16 cellular contexts compared by ENCODE assay signal in genomic region chr11:64800633-64801464, GRCh38. TPM values are rescaled to one million over a fixed set of nuclear protein-coding genes. Genes with fewer than 3 reads are reported as not detected.
DNase-seq lines count a peak whose midpoint lies in the region; ATAC-seq, FAIRE-seq and TF ChIP-seq lines count a peak whose summit lies in the region.
"Had no signal": no experiment of that assay in that cellular context is flagged by ENCODE, and none has a peak within 500 bp of the region (broad histone marks: within the 10 kb centered on the region; RNA-seq: fewer than 3 reads in every experiment).

No MANE protein-coding gene starts in this region.

- peak overlapping the region; percentile 61 for H3K4me2 ChIP-seq in endothelial cell of umbilical vein (ENCODE audit: insufficient read depth, low read length)
- H3K4me2 ChIP-seq: A549 had no signal

- POLR2A ChIA-PET in endothelial cell of umbilical vein (lab: Charles Lee), result interaction anchor here (0.8 to 1.2 kb wide), 2 partner anchors 9 to 77 kb away, joined by 3 read pairs; no protein-coding TSS in a partner anchor

- H3K27ac ChIP-seq in KOPT-K1 (ENCODE audit: low read depth, low read length, poor library complexity, severe bottlenecking) (peak overlapping the region; percentile 52), endothelial cell of umbilical vein (ENCODE audit: insufficient read depth, low read depth, low read length) (peak overlapping the region; percentile 74), spleen (peak overlapping the region; percentile 59 to 94 (median 85))
- H3K27ac ChIP-seq: parathyroid adenoma, WERI-Rb-1 had no signal

- H3K4me3 ChIP-seq in endothelial cell of umbilical vein (replicated peaks in 1 of 3; ENCODE audit: insufficient read depth in 1 of 3, low read depth in 1 of 3, low read length in 3 of 3), result no peak overlapping the region
- H3K4me3 ChIP-seq in spleen, result peak overlapping the region in 3 of 8 donors; percentile 73 to 95 (median 84)
- H3K4me3 ChIP-seq: A549 had no signal

- no peaks in the 10 kb centered on the region for H3K27me3 ChIP-seq in endothelial cell of umbilical vein (ENCODE audit: control insufficient read depth in 2 of 2, insufficient read depth in 2 of 2, low read length in 2 of 2)
- H3K27me3 ChIP-seq in spleen (replicated peaks in 1 of 7), result no peaks in the 10 kb centered on the region

- H3K4me1 Mint-ChIP-seq in T-helper 1 cell treated with Interleukin-12 subunit alpha and Interleukin-12 subunit beta and Interleukin-4 antibody, amounts not matched to agents 30 μg/mL and 1 μg/mL, for 36 hours (ENCODE audit: low read depth), result peaks cover 12% of the 10 kb centered on the region

- H3K27ac Mint-ChIP-seq in T-helper 1 cell treated with Interleukin-12 subunit alpha and Interleukin-12 subunit beta and Interleukin-4 antibody, amounts not matched to agents 30 μg/mL and 1 μg/mL, for 36 hours, result no peak overlapping the region

- WGBS in spleen, 5 donors, result 49 to 66% (median 65%) methylated on average over 15 to 25 of the region's 25 CpGs

- H3K9ac ChIP-seq in endothelial cell of umbilical vein (replicated peaks; ENCODE audit: extremely low read depth, insufficient read depth, low read length), result peak overlapping the region; percentile 6
- H3K9ac ChIP-seq: parathyroid adenoma had no signal

- H3K36me3 ChIP-seq in KOPT-K1 (ENCODE audit: insufficient read depth, low read length) (peaks cover 52% of the 10 kb centered on the region; the same call in 1 of the 2 replicates), endothelial cell of umbilical vein (ENCODE audit: control insufficient read depth in 2 of 2, extremely low read depth in 1 of 2, insufficient read depth in 2 of 2, low read length in 2 of 2) (peaks cover 2 to 25% of the 10 kb centered on the region in 2 experiments), spleen (peaks cover 0 to 73% (median 40%) of the 10 kb centered on the region in 6 donors)

- no peak for FAIRE-seq in endothelial cell of umbilical vein (lab: Jason Lieb, UNC)
- FAIRE-seq: A549, astrocyte had no signal

- no peak for ATAC-seq in HG02938 (IDR thresholded peaks at IDR 0.05; ENCODE audit: unreplicated experiment)
- ATAC-seq: A549 had no signal

- H3K36me3 Mint-ChIP-seq in T-helper 1 cell treated with Interleukin-12 subunit alpha and Interleukin-12 subunit beta and Interleukin-4 antibody, amounts not matched to agents 30 μg/mL and 1 μg/mL, for 36 hours (ENCODE audit: low read depth), result peaks cover 10% of the 10 kb centered on the region

- BruUV-seq in endothelial cell of umbilical vein (replicated peaks; lab: Mats Ljungman, UMichigan), result no TSS peak

- H3K4me1 ChIP-seq in endothelial cell of umbilical vein (ENCODE audit: control insufficient read depth, extremely low read depth, insufficient read depth, low read length) (peaks cover 36% of the 10 kb centered on the region), spleen (peaks cover 50 to 93% (median 76%) of the 10 kb centered on the region in 6 donors)

- H3K9me3 Mint-ChIP-seq in T-helper 1 cell treated with Interleukin-12 subunit alpha and Interleukin-12 subunit beta and Interleukin-4 antibody, amounts not matched to agents 30 μg/mL and 1 μg/mL, for 36 hours, result no peaks in the 10 kb centered on the region
- H3K9me3 Mint-ChIP-seq: immature natural killer cell had no signal

- TF ChIP-seq POLR2A in endothelial cell of umbilical vein (IDR thresholded peaks at IDR 0.05; ENCODE audit: low read depth, low read length) (no peak), spleen (IDR thresholded peaks at IDR 0.05) (no peak)

- peak overlapping the region; percentile 10 for H3K4me3 Mint-ChIP-seq in T-helper 1 cell treated with Interleukin-12 subunit alpha and Interleukin-12 subunit beta and Interleukin-4 antibody, amounts not matched to agents 30 μg/mL and 1 μg/mL, for 36 hours

- no peak overlapping the region for H2AFZ ChIP-seq in endothelial cell of umbilical vein (ENCODE audit: low read depth, low read length)
- H2AFZ ChIP-seq: parathyroid adenoma had no signal

- H3K79me2 ChIP-seq in endothelial cell of umbilical vein (ENCODE audit: control insufficient read depth, insufficient read depth, low read length), result peaks cover 5% of the 10 kb centered on the region
- H3K79me2 ChIP-seq: parathyroid adenoma had no signal

- no peaks in the 10 kb centered on the region for H3K9me1 ChIP-seq in endothelial cell of umbilical vein (replicated peaks; ENCODE audit: control insufficient read depth, extremely low read depth, insufficient read depth, low read length)

- CTCF ChIA-PET in endothelial cell of umbilical vein (lab: Charles Lee), result interaction anchor here (0.6 to 3.6 kb wide), 9 partner anchors 13 to 500 kb away, joined by 3 to 32 read pairs (median 4); partner anchors contain the start of genes CDC42BPG and SF1

- DNase-seq in T-helper 1 cell (no peak), endothelial cell of umbilical vein (ENCODE audit: low read depth, low spot score) (no peak), spleen (peak; percentile 85), HuH-7 (ENCODE audit: low spot score) (no peak), NCI-H82 (lab: John Stamatoyannopoulos, UW) (no peak)
- DNase-seq: HCEC 1CT, immature natural killer cell, NCI-H146, OCI-M1, WERI-Rb-1 had no signal

- no peaks in the 10 kb centered on the region for H3K27me3 Mint-ChIP-seq in T-helper 1 cell treated with Interleukin-12 subunit alpha and Interleukin-12 subunit beta and Interleukin-4 antibody, amounts not matched to agents 30 μg/mL and 1 μg/mL, for 36 hours (ENCODE audit: low read depth)

- dilution Hi-C loops in endothelial cell of umbilical vein (cut with MboI; ENCODE audit: extremely low pct_ligation_motif_present, low sequenced_read_pairs), result no loop called here

- intact Hi-C loops in endothelial cell of umbilical vein (cut with micrococcal nuclease) (loop anchor here (2.0 kb wide), 1 partner anchor 14 kb away; no protein-coding TSS in a partner anchor), spleen (cut with DNase I; ENCODE audit: low total_unique reads) (no loop called here)

- H3K9me3 ChIP-seq in KOPT-K1 (ENCODE audit: insufficient read depth, low read length, poor library complexity, severe bottlenecking) (no peaks in the 10 kb centered on the region), endothelial cell of umbilical vein (replicated peaks; ENCODE audit: control insufficient read depth, insufficient read depth, low read length) (no peaks in the 10 kb centered on the region), spleen (no peaks in the 10 kb centered on the region)
- H3K9me3 ChIP-seq: A549 had no signal

- TF ChIP-seq CTCF in endothelial cell of umbilical vein (IDR thresholded peaks at IDR 0.05; ENCODE audit: extremely low read depth in 1 of 2, insufficient read depth in 1 of 2, low read depth in 1 of 2, low read length in 2 of 2), result no peak
- TF ChIP-seq CTCF in spleen (IDR thresholded peaks at IDR 0.05 in 8 of 11, conservative IDR thresholded peaks at IDR 0.05 in 3 of 11), result no peak

- H4K20me1 ChIP-seq in endothelial cell of umbilical vein (replicated peaks; ENCODE audit: control insufficient read depth, extremely low read depth, insufficient read depth, low read length), result no peaks in the 10 kb centered on the region

RNA-seq across cellular contexts. Expression of gene MAP4K2, which starts 2.2 kb away (rescaled TPM):
- 43.3 and 48.5 TPM in 2 replicates for total RNA-seq in endothelial cell of umbilical vein
- 44.0 and 51.6 TPM in 2 replicates for polyA plus RNA-seq in endothelial cell of umbilical vein
- 45.1 and 45.7 TPM in 2 replicates for polyA plus RNA-seq in endothelial cell of umbilical vein (2011; cell fraction: cytosol; rRNA removed)
- 109 and 123 TPM in 2 replicates for polyA plus RNA-seq in endothelial cell of umbilical vein (2011; cell fraction: nucleus; rRNA removed)
- 38.6 and 49.2 TPM in 2 replicates for polyA plus RNA-seq in endothelial cell of umbilical vein (2012)
- polyA minus RNA-seq in endothelial cell of umbilical vein, result 46.8 and 52.0 TPM in 2 replicates
- polyA minus RNA-seq in endothelial cell of umbilical vein (2011; cell fraction: cytosol; rRNA and poly(A)+ RNA removed), result 18.9 TPM
- 23.0 and 36.3 TPM in 2 replicates for polyA minus RNA-seq in endothelial cell of umbilical vein (2011; cell fraction: nucleus; rRNA and poly(A)+ RNA removed)
- total RNA-seq in spleen, result 100 to 1,000 TPM in 1 of 7 donors, 10 to 100 TPM in 6; 41.5 to 106 (median 57.4) TPM
- polyA plus RNA-seq in spleen, result 10 to 100 TPM; 40.8 to 70.8 (median 63.8) TPM

RNA-seq across cellular contexts. Expression of gene MEN1, which starts 9.5 kb away (rescaled TPM):
- total RNA-seq in endothelial cell of umbilical vein (41.1 and 41.6 TPM in 2 replicates), spleen (10 to 100 TPM; 20.1 to 33.6 (median 28.2) TPM)
- polyA plus RNA-seq in endothelial cell of umbilical vein (43.1 and 48.8 TPM in 2 replicates), spleen (10 to 100 TPM; 17.8 to 27.6 (median 20.5) TPM)
- 28.8 and 36.8 TPM in 2 replicates for polyA plus RNA-seq in endothelial cell of umbilical vein (2011; cell fraction: cytosol; rRNA removed)
- 60.0 and 60.6 TPM in 2 replicates for polyA plus RNA-seq in endothelial cell of umbilical vein (2011; cell fraction: nucleus; rRNA removed)
- 36.0 and 40.6 TPM in 2 replicates for polyA plus RNA-seq in endothelial cell of umbilical vein (2012)
- 25.7 and 26.5 TPM in 2 replicates for polyA minus RNA-seq in endothelial cell of umbilical vein
- polyA minus RNA-seq in endothelial cell of umbilical vein (2011; cell fraction: cytosol; rRNA and poly(A)+ RNA removed), result 30.1 TPM
- 12.9 and 19.6 TPM in 2 replicates for polyA minus RNA-seq in endothelial cell of umbilical vein (2011; cell fraction: nucleus; rRNA and poly(A)+ RNA removed)

RNA-seq across cellular contexts. Expression of gene SF1, which starts 22.5 kb away (rescaled TPM):
- total RNA-seq in endothelial cell of umbilical vein (322 and 342 TPM in 2 replicates), spleen (100 to 1,000 TPM; 359 to 585 (median 458) TPM)
- polyA plus RNA-seq in endothelial cell of umbilical vein (94.0 and 95.0 TPM in 2 replicates), spleen (100 to 1,000 TPM in 2 of 3 donors, 10 to 100 TPM in 1; 54.2 to 140 (median 121) TPM)
- polyA plus RNA-seq in endothelial cell of umbilical vein (2011; cell fraction: cytosol; rRNA removed), result 72.5 and 73.7 TPM in 2 replicates
- polyA plus RNA-seq in endothelial cell of umbilical vein (2011; cell fraction: nucleus; rRNA removed), result 271 and 349 TPM in 2 replicates
- 156 and 202 TPM in 2 replicates for polyA plus RNA-seq in endothelial cell of umbilical vein (2012)
- polyA minus RNA-seq in endothelial cell of umbilical vein, result 107 and 134 TPM in 2 replicates
- polyA minus RNA-seq in endothelial cell of umbilical vein (2011; cell fraction: cytosol; rRNA and poly(A)+ RNA removed), result 55.6 TPM
- polyA minus RNA-seq in endothelial cell of umbilical vein (2011; cell fraction: nucleus; rRNA and poly(A)+ RNA removed), result 177 and 197 TPM in 2 replicates

RNA-seq across cellular contexts. Expression of gene PYGM, which starts 41.1 kb away (rescaled TPM):
- total RNA-seq in endothelial cell of umbilical vein (0.39 and 0.62 TPM in 2 replicates), spleen (1 to 10 TPM; 2.7 to 7.2 (median 5.1) TPM)
- polyA plus RNA-seq in endothelial cell of umbilical vein (0.10 and 0.11 TPM in 2 replicates), spleen (1 to 10 TPM; 1.7 to 2.4 (median 2.1) TPM)
- polyA plus RNA-seq in endothelial cell of umbilical vein (2011; cell fraction: cytosol; rRNA removed), result 0.06 and 0.07 TPM in 2 replicates
- polyA plus RNA-seq in endothelial cell of umbilical vein (2011; cell fraction: nucleus; rRNA removed), result 0.83 and 0.91 TPM in 2 replicates
- polyA plus RNA-seq in endothelial cell of umbilical vein (2012), result 0.16 and 0.37 TPM in 2 replicates
- 0.41 and 0.47 TPM in 2 replicates for polyA minus RNA-seq in endothelial cell of umbilical vein
- polyA minus RNA-seq in endothelial cell of umbilical vein (2011; cell fraction: cytosol; rRNA and poly(A)+ RNA removed), result not detected
- polyA minus RNA-seq in endothelial cell of umbilical vein (2011; cell fraction: nucleus; rRNA and poly(A)+ RNA removed), result 0.72 and 1.4 TPM in 2 replicates

RNA-seq across cellular contexts. Expression of gene CDC42BPG, which starts 43.6 kb away (rescaled TPM):
- total RNA-seq in endothelial cell of umbilical vein (0.42 and 0.62 TPM in 2 replicates), spleen (1 to 10 TPM; 1.9 to 4.6 (median 2.6) TPM)
- polyA plus RNA-seq in endothelial cell of umbilical vein (0.13 and 0.19 TPM in 2 replicates), spleen (1 to 10 TPM in 2 of 3 donors, under 1 TPM in 1; 0.74 to 2.0 (median 1.0) TPM)
- 0.14 and 0.16 TPM in 2 replicates for polyA plus RNA-seq in endothelial cell of umbilical vein (2011; cell fraction: cytosol; rRNA removed)
- polyA plus RNA-seq in endothelial cell of umbilical vein (2011; cell fraction: nucleus; rRNA removed), result 0.49 and 0.57 TPM in 2 replicates
- polyA plus RNA-seq in endothelial cell of umbilical vein (2012), result 0.27 and 0.33 TPM in 2 replicates
- 0.17 and 0.32 TPM in 2 replicates for polyA minus RNA-seq in endothelial cell of umbilical vein
- polyA minus RNA-seq in endothelial cell of umbilical vein (2011; cell fraction: cytosol; rRNA and poly(A)+ RNA removed), result 2.3 TPM
- 0.24 and 0.34 TPM in 2 replicates for polyA minus RNA-seq in endothelial cell of umbilical vein (2011; cell fraction: nucleus; rRNA and poly(A)+ RNA removed)
